17 cellular contexts compared by ENCODE assay signal in the genomic region with DNA sequence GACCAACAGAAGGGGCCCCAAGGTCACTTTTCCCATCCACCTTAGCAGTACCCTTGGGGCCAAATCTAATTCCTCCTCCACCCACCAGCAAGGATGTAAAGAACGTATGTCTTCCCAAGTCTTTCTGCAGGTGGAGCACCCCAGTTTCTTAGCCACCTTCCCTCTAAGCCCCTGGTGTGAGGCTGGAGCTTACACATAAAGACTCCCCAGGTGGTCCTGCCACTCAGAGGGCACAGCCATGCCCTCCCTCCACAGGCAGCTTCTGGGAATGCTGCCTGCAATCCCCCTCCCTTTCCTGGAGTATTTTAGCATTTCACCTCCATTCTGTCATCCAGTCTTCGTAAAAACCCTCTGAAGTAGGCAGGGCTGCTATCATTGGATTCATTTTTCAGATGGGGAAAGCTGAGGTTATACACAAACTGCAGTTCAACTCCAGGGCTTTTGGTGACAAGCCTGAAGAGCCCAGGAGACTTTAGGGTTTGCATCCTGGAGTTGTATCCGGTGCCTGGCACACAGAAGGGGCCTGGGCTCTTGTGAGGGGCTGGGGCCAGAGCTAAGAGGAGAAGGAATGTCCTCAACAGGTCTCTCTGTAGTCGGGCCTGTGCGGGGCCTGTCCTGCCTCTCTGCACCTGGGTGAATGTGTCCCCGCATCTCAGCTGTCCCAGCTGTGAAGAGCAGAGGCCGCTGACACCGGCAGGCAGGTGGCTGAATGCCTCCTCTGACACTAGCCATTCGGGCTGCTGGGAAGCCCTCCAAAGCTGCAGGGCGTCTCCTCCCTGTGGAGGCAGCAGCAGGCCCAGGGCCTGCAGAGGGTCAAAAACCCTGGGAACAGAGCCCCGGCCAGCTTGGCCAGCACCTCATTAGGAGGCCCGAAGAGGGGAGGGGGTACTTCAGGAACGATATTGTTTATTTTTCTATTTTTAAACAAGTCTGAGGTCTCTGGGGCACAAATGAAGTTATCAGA. TPM values are rescaled to one million over a fixed set of nuclear protein-coding genes. Genes with fewer than 3 reads are reported as not detected.
DNase-seq lines count a peak whose midpoint lies in the region; ATAC-seq and TF ChIP-seq lines count a peak whose summit lies in the region.
"Had no signal": no experiment of that assay in that cellular context is flagged by ENCODE, and none has a peak within 500 bp of the region (broad histone marks: within the 10 kb centered on the region; RNA-seq: fewer than 3 reads in every experiment).

No MANE protein-coding gene starts in this region.

- no peaks in the 10 kb centered on the region for H3K36me3 ChIP-seq in thoracic aorta
- no peaks in the 10 kb centered on the region for H3K36me3 ChIP-seq in CD8-positive, alpha-beta memory T cell (ENCODE audit: insufficient read depth, low read length)
- H3K36me3 ChIP-seq: prostate gland had no signal

- DNase-seq in NCI-H2171 treated with DMSO at 0.1 percent for 48 hours (lab: John Stamatoyannopoulos, UW) (peak; percentile 15), NCI-H2171 (lab: John Stamatoyannopoulos, UW) (no peak), WTC11 (ENCODE audit: low spot score) (no peak), iPS-NIHi11 (ENCODE audit: low spot score) (peak; percentile 46), thoracic aorta (ENCODE audit: low spot score) (no peak)
- no peak for DNase-seq in CD8-positive, alpha-beta memory T cell
- DNase-seq: activated CD4-positive, alpha-beta memory T cell treated with anti-CD3 and anti-CD28 coated beads, Interleukin-2, amount 10 ng/mL, durations not matched to agents 7 days and 5 days; activated naive CD8-positive, alpha-beta T cell treated with anti-CD3 and anti-CD28 coated beads for 36 hours; foreskin melanocyte had no signal

- no peak overlapping the region for H3K4me3 Mint-ChIP-seq in WTC11
- no peak overlapping the region for H3K4me3 Mint-ChIP-seq in stimulated activated memory B cell treated with anti-CD40 and anti-IgM and Interleukin-4, amounts not matched to agents 10 μg/mL and 1 μg/mL and 100 μg/mL, for 72 hours
- no peak overlapping the region for H3K4me3 Mint-ChIP-seq in CD8-positive, alpha-beta memory T cell
- H3K4me3 Mint-ChIP-seq: activated CD4-positive, alpha-beta memory T cell treated with anti-CD3 and anti-CD28 coated beads, Interleukin-2, amount 10 ng/mL, durations not matched to agents 7 days and 5 days; activated naive CD8-positive, alpha-beta T cell treated with anti-CD3 and anti-CD28 coated beads for 36 hours; dendritic cell treated with granulocyte-macrophage colony-stimulating factor and Interleukin-4, amounts not matched to agents 40 ng/mL and 50 ng/mL, for 4 days had no signal

- H3K4me1 ChIP-seq in thoracic aorta (ENCODE audit: control insufficient read depth in 1 of 2, low read depth in 2 of 2), result peaks cover 24 to 44% of the 10 kb centered on the region in 2 donors
- H3K4me1 ChIP-seq in CD8-positive, alpha-beta memory T cell (ENCODE audit: insufficient read depth, low read length), result peaks cover 12% of the 10 kb centered on the region
- H3K4me1 ChIP-seq: prostate gland had no signal

- peak overlapping the region; percentile 34 to 73 for H3K27ac ChIP-seq in thoracic aorta
- H3K27ac ChIP-seq in CD8-positive, alpha-beta memory T cell (ENCODE audit: low read depth, low read length), result no peak overlapping the region
- H3K27ac ChIP-seq: prostate gland had no signal

- no peak overlapping the region for H3K4me3 ChIP-seq in thoracic aorta
- H3K4me3 ChIP-seq in CD8-positive, alpha-beta memory T cell (ENCODE audit: low read length), result no peak overlapping the region
- H3K4me3 ChIP-seq: A549, prostate gland had no signal

- H3K27me3 ChIP-seq in thoracic aorta (replicated peaks; ENCODE audit: insufficient read depth), result no peaks in the 10 kb centered on the region
- no peaks in the 10 kb centered on the region for H3K27me3 ChIP-seq in CD8-positive, alpha-beta memory T cell (ENCODE audit: insufficient read depth, low read length, poor library complexity, severe bottlenecking)

- no peaks in the 10 kb centered on the region for H3K9me3 Mint-ChIP-seq in WTC11
- H3K9me3 Mint-ChIP-seq in stimulated activated memory B cell treated with anti-CD40 and anti-IgM and Interleukin-4, amounts not matched to agents 10 μg/mL and 1 μg/mL and 100 μg/mL, for 72 hours, result no peaks in the 10 kb centered on the region
- H3K9me3 Mint-ChIP-seq in CD8-positive, alpha-beta memory T cell, result no peaks in the 10 kb centered on the region
- H3K9me3 Mint-ChIP-seq: activated CD4-positive, alpha-beta memory T cell treated with anti-CD3 and anti-CD28 coated beads, Interleukin-2, amount 10 ng/mL, durations not matched to agents 7 days and 5 days; activated naive CD8-positive, alpha-beta T cell treated with anti-CD3 and anti-CD28 coated beads for 36 hours; dendritic cell treated with granulocyte-macrophage colony-stimulating factor and Interleukin-4, amounts not matched to agents 40 ng/mL and 50 ng/mL, for 4 days had no signal

- no peak overlapping the region for H3K27ac Mint-ChIP-seq in WTC11
- no peak overlapping the region for H3K27ac Mint-ChIP-seq in stimulated activated memory B cell treated with anti-CD40 and anti-IgM and Interleukin-4, amounts not matched to agents 10 μg/mL and 1 μg/mL and 100 μg/mL, for 72 hours
- H3K27ac Mint-ChIP-seq in CD8-positive, alpha-beta memory T cell, result no peak overlapping the region
- H3K27ac Mint-ChIP-seq: activated CD4-positive, alpha-beta memory T cell treated with anti-CD3 and anti-CD28 coated beads, Interleukin-2, amount 10 ng/mL, durations not matched to agents 7 days and 5 days; activated naive CD8-positive, alpha-beta T cell treated with anti-CD3 and anti-CD28 coated beads for 36 hours; dendritic cell treated with granulocyte-macrophage colony-stimulating factor and Interleukin-4, amounts not matched to agents 40 ng/mL and 50 ng/mL, for 4 days had no signal

- ATAC-seq in WTC11 (peak; percentile 21), thoracic aorta (ENCODE audit: insufficient number of reproducible peaks, low FRiP score, low read depth) (no peak), GM18517 (IDR thresholded peaks at IDR 0.05; ENCODE audit: unreplicated experiment) (no peak)
- ATAC-seq in stimulated activated memory B cell treated with anti-CD40 and anti-IgM and Interleukin-4, amounts not matched to agents 10 μg/mL and 1 μg/mL and 100 μg/mL, for 72 hours, result no peak
- ATAC-seq: A549 had no signal

- CTCF ChIA-PET in WTC11 (lab: Charles Lee), result interaction anchor here (0.8 to 2.6 kb wide), 11 partner anchors 10 to 348 kb away, joined by 3 to 10 read pairs (median 4); partner anchors contain the start of gene CIB4
- CTCF ChIA-PET in CD8-positive, alpha-beta memory T cell (lab: Charles Lee), result no interaction called here

- H3K27me3 Mint-ChIP-seq in WTC11 (ENCODE audit: low read depth), result peaks cover 4% of the 10 kb centered on the region; the same call in 1 of the 2 replicates
- peaks cover 41% of the 10 kb centered on the region for H3K27me3 Mint-ChIP-seq in stimulated activated memory B cell treated with anti-CD40 and anti-IgM and Interleukin-4, amounts not matched to agents 10 μg/mL and 1 μg/mL and 100 μg/mL, for 72 hours
- peaks cover 20 to 54% of the 10 kb centered on the region in 2 donors for H3K27me3 Mint-ChIP-seq in CD8-positive, alpha-beta memory T cell
- H3K27me3 Mint-ChIP-seq: activated naive CD8-positive, alpha-beta T cell treated with anti-CD3 and anti-CD28 coated beads for 36 hours had no signal

- POLR2A ChIA-PET in WTC11 (lab: Charles Lee), result no interaction called here
- POLR2A ChIA-PET in CD8-positive, alpha-beta memory T cell (lab: Charles Lee), result no interaction called here

- no peak for TF ChIP-seq CTCF in WTC11 (IDR thresholded peaks at IDR 0.05)
- no peak for TF ChIP-seq CTCF in thoracic aorta (IDR thresholded peaks at IDR 0.05)

- no peaks in the 10 kb centered on the region for H3K36me3 Mint-ChIP-seq in WTC11
- no peaks in the 10 kb centered on the region for H3K36me3 Mint-ChIP-seq in stimulated activated memory B cell treated with anti-CD40 and anti-IgM and Interleukin-4, amounts not matched to agents 10 μg/mL and 1 μg/mL and 100 μg/mL, for 72 hours
- no peaks in the 10 kb centered on the region for H3K36me3 Mint-ChIP-seq in CD8-positive, alpha-beta memory T cell
- H3K36me3 Mint-ChIP-seq: activated naive CD8-positive, alpha-beta T cell treated with anti-CD3 and anti-CD28 coated beads for 36 hours had no signal

- H3K4me1 Mint-ChIP-seq in WTC11, result peaks cover 27% of the 10 kb centered on the region
- peaks cover 12% of the 10 kb centered on the region for H3K4me1 Mint-ChIP-seq in stimulated activated memory B cell treated with anti-CD40 and anti-IgM and Interleukin-4, amounts not matched to agents 10 μg/mL and 1 μg/mL and 100 μg/mL, for 72 hours
- peaks cover 0 to 10% (median 9%) of the 10 kb centered on the region in 3 donors for H3K4me1 Mint-ChIP-seq in CD8-positive, alpha-beta memory T cell

- H3K9me3 ChIP-seq in thoracic aorta, result no peaks in the 10 kb centered on the region
- H3K9me3 ChIP-seq in CD8-positive, alpha-beta memory T cell (ENCODE audit: low read length), result no peaks in the 10 kb centered on the region
- H3K9me3 ChIP-seq: A549, prostate gland had no signal

TF ChIP-seq in WTC11, 78 proteins besides CTCF, POLR2A, EP300 and RAD21:
- TF ChIP-seq ZNF423 (CRISPR knock-in tag; IDR thresholded peaks at IDR 0.05) (peak; percentile 91), ERG (CRISPR knock-in tag; IDR thresholded peaks at IDR 0.05) (no peak)

RNA-seq across cellular contexts. Expression of gene CIB4, which starts 27.6 kb away (rescaled TPM):
- total RNA-seq in WTC11 (2021) (not detected in 3 replicates), thoracic aorta (not detected)
- not detected for total RNA-seq in CD8-positive, alpha-beta memory T cell
- not detected for polyA plus RNA-seq in CD8-positive, alpha-beta memory T cell
- total RNA-seq: activated CD4-positive, alpha-beta memory T cell treated with anti-CD3 and anti-CD28 coated beads, Interleukin-2, amount 10 ng/mL, durations not matched to agents 7 days and 5 days; activated naive CD8-positive, alpha-beta T cell treated with anti-CD3 and anti-CD28 coated beads for 36 hours; lower leg skin; OCI-LY7; T-helper 2 cell treated with Interferon-gamma antibody and Interleukin-4, amounts not matched to agents 100 ng/mL and 5 ng/mL, for 36 hours had no signal

Comparison
In these comparisons a context has a peak if more than half of its experiments do, and no peak if none do; other contexts are left out.
1. DNase-seq: peak in NCI-H2171 treated with DMSO at 0.1 percent for 48 hours (single experiment) and iPS-NIHi11 (single experiment); none in NCI-H2171 (single experiment), WTC11 (single experiment), thoracic aorta (single experiment) and CD8-positive, alpha-beta memory T cell (0 of 5).